Comparison of ENCODE assay signal across 8 cellular contexts in the genomic region with DNA sequence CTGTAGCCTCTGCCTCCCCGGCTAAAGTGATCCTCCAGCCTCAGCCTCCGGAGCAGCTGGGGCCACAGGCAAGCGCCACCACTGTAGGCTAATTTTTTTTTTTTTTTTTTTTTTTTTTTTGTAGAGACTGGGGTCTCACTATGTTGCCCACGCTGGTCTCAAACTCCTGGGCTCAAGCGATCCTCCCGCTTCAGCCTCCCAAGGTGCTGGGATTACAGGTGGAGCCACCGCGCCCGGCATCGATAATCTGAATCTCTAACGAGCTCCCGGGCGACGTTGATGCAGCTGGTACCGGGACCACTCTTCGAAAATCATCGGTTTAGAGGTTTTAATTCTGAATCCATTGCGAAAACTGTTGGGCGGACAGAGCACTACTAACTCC. TPM values are rescaled to one million over a fixed set of nuclear protein-coding genes. Genes with fewer than 3 reads are reported as not detected.
DNase-seq lines count a peak whose midpoint lies in the region; ATAC-seq, FAIRE-seq and TF ChIP-seq lines count a peak whose summit lies in the region.

No MANE protein-coding gene starts in this region.

- ATAC-seq in HG03439 (IDR thresholded peaks at IDR 0.05; ENCODE audit: unreplicated experiment) (peak; percentile 5), GM18873 (IDR thresholded peaks at IDR 0.05; ENCODE audit: low FRiP score, unreplicated experiment) (no peak)

- H3K36me3 ChIP-seq in ES-I3 (ENCODE audit: insufficient read depth, low read length) (no peaks in the 10 kb centered on the region), mucosa of stomach (ENCODE audit: control insufficient read depth, insufficient read depth, low read length) (no peaks in the 10 kb centered on the region)

- TF ChIP-seq CTCF in cardiac fibroblast (IDR thresholded peaks at IDR 0.05; ENCODE audit: low read depth, low read length): no peak

- TF ChIP-seq POLR2A in GM12892 (IDR thresholded peaks at IDR 0.05; ENCODE audit: low read depth, low read length): no peak

- H3K4me3 ChIP-seq in cardiac fibroblast (replicated peaks in 1 of 2; ENCODE audit: low read depth in 2 of 2, low read length in 2 of 2) (peak overlapping the region; percentile 63 to 89), mucosa of stomach (ENCODE audit: low read length) (no peak overlapping the region)

- no peaks in the 10 kb centered on the region for H3K27me3 ChIP-seq in mucosa of stomach (ENCODE audit: control insufficient read depth, insufficient read depth, low read length)

- H3K4me1 ChIP-seq in ES-I3 (ENCODE audit: insufficient read depth, low read length) (peaks cover 4% of the 10 kb centered on the region; the same call in 1 of the 2 replicates), mucosa of stomach (ENCODE audit: control insufficient read depth, insufficient read depth, low read length) (peaks cover 9% of the 10 kb centered on the region)

- no peak for FAIRE-seq in GM12892 (lab: Jason Lieb, UNC)
- no peak for FAIRE-seq in HTR-8/SVneo (lab: Jason Lieb, UNC)

- H3K9me3 ChIP-seq in ES-I3 (ENCODE audit: control insufficient read depth, insufficient read depth, low read length) (no peaks in the 10 kb centered on the region), mucosa of stomach (ENCODE audit: control insufficient read depth, low read length) (no peaks in the 10 kb centered on the region)

- DNase-seq in cardiac fibroblast (ENCODE audit: low read depth in 2 of 2) (no peak), GM12892 (ENCODE audit: insufficient read length) (no peak), NCI-H2196 treated with DMSO at 0.1 percent for 48 hours (lab: John Stamatoyannopoulos, UW; ENCODE audit: unreplicated experiment) (no peak), HTR-8/SVneo (ENCODE audit: insufficient read length, low spot score) (no peak)

- H3K9ac ChIP-seq in ES-I3 (ENCODE audit: low read depth, low read length) (peak overlapping the region; percentile 99), mucosa of stomach (ENCODE audit: low read length) (peak overlapping the region; percentile 97)

RNA-seq across cellular contexts. Expression of a gene that starts 0.5 kb away (rescaled TPM):
- 8.1 TPM for polyA plus RNA-seq in GM12892 (2012; ENCODE audit: missing spikeins)
